ENCODE assay signal across 13 cellular contexts in the genomic region with DNA sequence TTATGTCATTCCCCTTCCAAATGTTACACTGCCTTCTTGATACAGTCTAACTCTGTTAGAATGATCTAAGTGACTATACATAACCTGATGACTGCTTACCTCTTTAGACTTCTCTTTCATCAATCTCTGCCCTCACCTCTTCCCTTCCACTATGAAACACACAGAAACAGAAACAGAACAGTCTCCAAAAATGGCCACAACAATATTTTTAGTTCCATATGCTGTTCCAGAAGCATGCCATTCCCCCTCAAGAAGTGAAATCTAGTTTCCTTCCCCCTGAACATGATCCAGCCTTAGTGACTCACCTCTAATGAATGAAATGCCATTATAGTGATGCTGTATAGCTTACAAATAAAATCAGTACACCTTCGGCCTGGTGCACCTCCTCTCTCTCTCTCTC.
DNase-seq lines count a peak whose midpoint lies in the region; ATAC-seq and TF ChIP-seq lines count a peak whose summit lies in the region.
"Had no signal": no experiment of that assay in that cellular context is flagged by ENCODE, and none has a peak within 500 bp of the region (broad histone marks: within the 10 kb centered on the region; RNA-seq: fewer than 3 reads in every experiment).

No MANE protein-coding gene starts in this region.

- TF ChIP-seq CTCF in A673 (conservative IDR thresholded peaks at IDR 0.05; ENCODE audit: low read depth, low read length) (no peak), epithelial cell of esophagus (IDR thresholded peaks at IDR 0.05; ENCODE audit: insufficient read depth, low read depth, low read length, missing control alignments) (no peak), upper lobe of right lung (IDR thresholded peaks at IDR 0.05) (no peak)

- H3K27ac ChIP-seq in A673 (ENCODE audit: low read depth, low read length, poor library complexity, severe bottlenecking), result no peak overlapping the region
- no peak overlapping the region for H3K27ac ChIP-seq in upper lobe of right lung
- H3K27ac ChIP-seq: sigmoid colon had no signal

- H3K9me3 ChIP-seq in A673 (ENCODE audit: low read depth, low read length, poor library complexity, severe bottlenecking) (peaks cover 13% of the 10 kb centered on the region), upper lobe of right lung (no peaks in the 10 kb centered on the region)

- ATAC-seq in GM21381 (IDR thresholded peaks at IDR 0.05; ENCODE audit: unreplicated experiment) (peak; percentile 50), left colon (no peak), upper lobe of right lung (no peak)
- ATAC-seq: activated T-helper 17 cell treated with anti-CD3 and anti-CD28 coated beads, Interleukin-2, amount 50 U/mL, for 72 hours had no signal

- DNase-seq in A673 (ENCODE audit: low spot score) (peak; percentile 11), M059J (ENCODE audit: low read depth) (peak; percentile 91), epithelial cell of esophagus (ENCODE audit: low read depth) (peak; percentile 70), NCI-H774 (lab: John Stamatoyannopoulos, UW) (no peak), left colon (no peak), NOMO-1 treated with DMSO at 0.1 percent for 48 hours (lab: John Stamatoyannopoulos, UW; ENCODE audit: unreplicated experiment) (no peak), upper lobe of right lung (no peak)
- DNase-seq: endodermal cell, NCI-H446 treated with DMSO at 0.1 percent for 48 hours, sigmoid colon, T-helper 9 cell had no signal

- H3K4me3 ChIP-seq in A673 (ENCODE audit: low read depth, low read length, poor library complexity, severe bottlenecking) (no peak overlapping the region), epithelial cell of esophagus (ENCODE audit: low read length) (no peak overlapping the region), upper lobe of right lung (no peak overlapping the region)
- H3K4me3 ChIP-seq: sigmoid colon had no signal

- BruUV-seq in A673 (replicated peaks; lab: Mats Ljungman, UMichigan), result no TSS peak

- POLR2A ChIA-PET in A673 (lab: Charles Lee; ENCODE audit: low non-redundant PET), result no interaction called here

- CTCF ChIA-PET in A673 (lab: Charles Lee), result no interaction called here

- H3K4me1 ChIP-seq in A673 (ENCODE audit: insufficient read depth, low read length, poor library complexity, severe bottlenecking), result peaks cover 7% of the 10 kb centered on the region
- no peaks in the 10 kb centered on the region for H3K4me1 ChIP-seq in upper lobe of right lung

- intact Hi-C loops in A673 (cut with micrococcal nuclease; ENCODE audit: unreplicated experiment), result loop anchor here (10.0 kb wide), 1 partner anchor 1377 kb away; no protein-coding TSS in a partner anchor
- intact Hi-C loops in left colon (cut with DNase I, micrococcal nuclease), result no loop called here
- intact Hi-C loops in upper lobe of right lung (cut with DNase I), result no loop called here

- H3K27me3 ChIP-seq in A673 (replicated peaks; ENCODE audit: insufficient read depth, low read depth, low read length, poor library complexity) (no peaks in the 10 kb centered on the region), upper lobe of right lung (no peaks in the 10 kb centered on the region)
- H3K27me3 ChIP-seq: sigmoid colon had no signal

- no peaks in the 10 kb centered on the region for H3K36me3 ChIP-seq in A673 (ENCODE audit: insufficient read depth, low read length, poor library complexity, severe bottlenecking)
- no peaks in the 10 kb centered on the region for H3K36me3 ChIP-seq in upper lobe of right lung
- H3K36me3 ChIP-seq: sigmoid colon had no signal

Comparison
In these comparisons a context has a peak if more than half of its experiments do, and no peak if none do; other contexts are left out.
1. DNase-seq: peak in A673 (single experiment), M059J (single experiment) and epithelial cell of esophagus (single experiment); none in NCI-H774 (single experiment), left colon (0 of 2), NOMO-1 treated with DMSO at 0.1 percent for 48 hours (single experiment) and upper lobe of right lung (single experiment).